ENCODE assay signal across 16 cellular contexts in the genomic region with DNA sequence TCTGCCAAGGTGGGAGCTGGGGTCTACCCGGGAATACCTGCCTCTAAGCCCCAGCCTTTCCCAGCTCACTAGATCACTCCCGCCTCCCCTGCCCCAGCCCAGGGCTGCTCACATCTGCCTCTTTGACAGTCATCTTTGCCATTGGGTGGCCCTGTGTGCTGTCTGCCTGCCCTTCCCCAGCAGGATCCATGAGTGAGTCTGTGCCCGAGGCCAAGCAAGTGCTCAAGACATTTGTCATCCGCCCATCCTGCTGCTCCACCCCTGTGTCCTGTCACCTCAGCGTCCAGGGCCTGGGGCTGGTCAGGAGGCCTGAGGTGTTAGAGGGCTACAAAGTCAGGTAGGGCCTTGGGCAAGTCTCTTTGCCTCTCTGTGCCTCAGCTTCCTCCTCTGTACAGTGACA.
DNase-seq lines count a peak whose midpoint lies in the region; ATAC-seq and TF ChIP-seq lines count a peak whose summit lies in the region.
"Had no signal": no experiment of that assay in that cellular context is flagged by ENCODE, and none has a peak within 500 bp of the region (broad histone marks: within the 10 kb centered on the region; RNA-seq: fewer than 3 reads in every experiment).

No MANE protein-coding gene starts in this region.

- no peak overlapping the region for H2BK20ac ChIP-seq in H9 (ENCODE audit: low read depth, low read length, poor library complexity, severe bottlenecking)

- H2BK15ac ChIP-seq in neuronal stem cell (ENCODE audit: low read length): no peak overlapping the region
- H2BK15ac ChIP-seq in H9 (ENCODE audit: low read depth, low read length): no peak overlapping the region

- WGBS in neuronal stem cell (ENCODE audit: extremely low coverage in 2 of 2, insufficient read length in 2 of 2, insufficient replicate concordance in 1 of 2), 2 donors: no CpG with 5 or more reads among the region's 5 CpGs
- no CpG with 5 or more reads among the region's 5 CpGs for WGBS in H9 (ENCODE audit: extremely low coverage, insufficient read length, low lambda C conversion rate)

- no peak overlapping the region for H3K4ac ChIP-seq in neuronal stem cell (ENCODE audit: low read length)
- H3K4ac ChIP-seq in H9 (ENCODE audit: low read depth, low read length): no peak overlapping the region

- peaks cover 5% of the 10 kb centered on the region for H3K27me3 Mint-ChIP-seq in H9 (ENCODE audit: low read depth)

- no peaks in the 10 kb centered on the region for H3K23me2 ChIP-seq in H9 (ENCODE audit: insufficient read length, low read depth, low read length, poor library complexity, severe bottlenecking)

- H3T11ph ChIP-seq in H9 (ENCODE audit: low read length): no peak overlapping the region

- H3K9me2 ChIP-seq in MM.1S (replicated peaks; ENCODE audit: insufficient read depth, low read length): no peaks in the 10 kb centered on the region

- H3K14ac ChIP-seq in neuronal stem cell (ENCODE audit: low read length): no peak overlapping the region
- no peak overlapping the region for H3K14ac ChIP-seq in H9 (ENCODE audit: insufficient read depth, low read length)

- H4K8ac ChIP-seq in neuronal stem cell (ENCODE audit: low read depth, low read length) (no peak overlapping the region), H9 (replicated peaks; ENCODE audit: insufficient read length, low read depth, low read length) (no peak overlapping the region)

- peak overlapping the region in 1 of 3 experiments; percentile 41; a peak in 1 of 7 replicates for H3K27ac Mint-ChIP-seq in H9
- H3K27ac Mint-ChIP-seq: CD14-positive monocyte had no signal

- no peak for ATAC-seq in HG02571 (IDR thresholded peaks at IDR 0.05; ENCODE audit: unreplicated experiment)

- H3K9me3 Mint-ChIP-seq in H9: peaks cover 9 to 10% of the 10 kb centered on the region in 2 experiments

- H2BK120ac ChIP-seq in neuronal stem cell (ENCODE audit: low read depth, low read length): no peak overlapping the region
- no peak overlapping the region for H2BK120ac ChIP-seq in H9 (ENCODE audit: low read depth, low read length, poor library complexity, severe bottlenecking)

- peak overlapping the region; percentile 5 for H2AK5ac ChIP-seq in neuronal stem cell (ENCODE audit: low read depth, low read length)
- no peak overlapping the region for H2AK5ac ChIP-seq in H9 (ENCODE audit: insufficient read length, low read length)

- peak overlapping the region; percentile 30 for H3K9ac ChIP-seq in neuronal stem cell (ENCODE audit: low read depth, low read length, poor library complexity)
- H3K9ac ChIP-seq in MM.1S (ENCODE audit: low read length): no peak overlapping the region
- no peak overlapping the region for H3K9ac ChIP-seq in H9 (ENCODE audit: extremely low read depth, insufficient read length, low read length)

- no peak overlapping the region for H3K4me3 Mint-ChIP-seq in H9
- H3K4me3 Mint-ChIP-seq: CD14-positive monocyte had no signal

- H4K20me1 ChIP-seq in MM.1S (ENCODE audit: insufficient read depth, low read length): no peaks in the 10 kb centered on the region
- H4K20me1 ChIP-seq in H9 (ENCODE audit: control insufficient read depth, insufficient read depth, insufficient read length): no peaks in the 10 kb centered on the region

- H3K18ac ChIP-seq in neuronal stem cell (ENCODE audit: low read length): peak overlapping the region; percentile 54
- H3K18ac ChIP-seq in H9 (ENCODE audit: insufficient read length, low read depth, low read length): no peak overlapping the region

- peak overlapping the region in 1 of 2 donors; percentile 7 for H3K4me3 ChIP-seq in neuronal stem cell (ENCODE audit: low read length in 2 of 2)
- H3K4me3 ChIP-seq in MM.1S (ENCODE audit: low read length): no peak overlapping the region
- H3K4me3 ChIP-seq: MG63 had no signal

- TF ChIP-seq CTCF in MM.1S (IDR thresholded peaks at IDR 0.05; ENCODE audit: low read length) (no peak), H9 (conservative IDR thresholded peaks at IDR 0.05) (no peak)

- peak; percentile 26 for DNase-seq in EL
- peak; percentile 29 for DNase-seq in LoVo (ENCODE audit: low spot score)
- DNase-seq in caudate nucleus (lab: John Stamatoyannopoulos, UW): no peak
- no peak for DNase-seq in neuronal stem cell (ENCODE audit: low spot score)
- DNase-seq in MM.1S: no peak
- DNase-seq in H9: no peak
- no peak for DNase-seq in NCI-H226
- DNase-seq: COR-L47, GDM1, KBM-7, MG63, NCI-H1105, NCI-H1694 treated with DMSO at 0.1 percent for 48 hours, NCI-H446 had no signal

- H3K9me3 ChIP-seq in neuronal stem cell (replicated peaks in 1 of 2; ENCODE audit: control insufficient read depth in 2 of 2, insufficient read depth in 1 of 2, low read depth in 1 of 2, low read length in 2 of 2): peaks cover 3 to 4% of the 10 kb centered on the region in 2 donors
- no peaks in the 10 kb centered on the region for H3K9me3 ChIP-seq in MM.1S (replicated peaks; ENCODE audit: insufficient read depth, low read length)
- no peaks in the 10 kb centered on the region for H3K9me3 ChIP-seq in H9 (ENCODE audit: control insufficient read depth, low read depth, low read length)
- H3K9me3 ChIP-seq: MG63 had no signal

- H3K79me2 ChIP-seq in MM.1S (ENCODE audit: low read length) (no peaks in the 10 kb centered on the region), H9 (ENCODE audit: insufficient read depth, low read length) (no peaks in the 10 kb centered on the region)

- H3F3A ChIP-seq in MM.1S (ENCODE audit: insufficient read depth, low read length): no peaks in the 10 kb centered on the region

- H3K36me3 ChIP-seq in neuronal stem cell (replicated peaks in 1 of 2; ENCODE audit: control insufficient read depth in 2 of 2, insufficient read depth in 2 of 2, low read length in 2 of 2) (no peaks in the 10 kb centered on the region), MM.1S (replicated peaks; ENCODE audit: insufficient read depth, low read length) (no peaks in the 10 kb centered on the region)
- H3K36me3 ChIP-seq: MG63 had no signal

- H3K56ac ChIP-seq in H9 (ENCODE audit: insufficient read length, low read depth, low read length): no peak overlapping the region

- peaks cover 19 to 22% of the 10 kb centered on the region in 2 experiments for H3K4me1 Mint-ChIP-seq in H9

- no peak overlapping the region for H4K5ac ChIP-seq in H9 (ENCODE audit: insufficient read length, low read depth, low read length)

- H3K79me1 ChIP-seq in neuronal stem cell (ENCODE audit: low read depth, low read length) (no peaks in the 10 kb centered on the region), H9 (ENCODE audit: insufficient read depth, low read depth, low read length, poor library complexity, severe bottlenecking) (no peaks in the 10 kb centered on the region)

- peak overlapping the region; percentile 63 for H2BK12ac ChIP-seq in neuronal stem cell (ENCODE audit: low read length)
- H2BK12ac ChIP-seq in H9 (ENCODE audit: insufficient read length, low read depth, low read length): no peak overlapping the region

- H4K91ac ChIP-seq in neuronal stem cell (ENCODE audit: low read depth, low read length, poor library complexity) (no peak overlapping the region), H9 (ENCODE audit: insufficient read length, low read depth, low read length) (no peak overlapping the region)

- H3K27me3 ChIP-seq in neuronal stem cell (ENCODE audit: control insufficient read depth in 3 of 3, insufficient read depth in 3 of 3, low read depth in 1 of 3, low read length in 3 of 3): peaks cover 0 to 30% (median 0%) of the 10 kb centered on the region in 3 experiments
- H3K27me3 ChIP-seq in MM.1S (replicated peaks; ENCODE audit: insufficient read depth, low read length): peaks cover 29% of the 10 kb centered on the region
- H3K27me3 ChIP-seq in H9 (ENCODE audit: insufficient read depth, low read length): no peaks in the 10 kb centered on the region
- H3K27me3 ChIP-seq: MG63 had no signal

- H3K23ac ChIP-seq in neuronal stem cell (ENCODE audit: low read depth, low read length, poor library complexity) (no peak overlapping the region), H9 (ENCODE audit: insufficient read length, low read depth, low read length) (no peak overlapping the region)

- no peak overlapping the region for H3K4me2 ChIP-seq in neuronal stem cell (ENCODE audit: insufficient read depth, low read length, poor library complexity, severe bottlenecking)
- H3K4me2 ChIP-seq in MM.1S (ENCODE audit: low read depth, low read length): no peak overlapping the region
- no peak overlapping the region for H3K4me2 ChIP-seq in H9 (ENCODE audit: insufficient read depth, insufficient read length, low read length)

- no peak overlapping the region for H2BK5ac ChIP-seq in neuronal stem cell (ENCODE audit: low read length)
- H2BK5ac ChIP-seq in H9 (ENCODE audit: insufficient read length, low read length): no peak overlapping the region

- H3K36me3 Mint-ChIP-seq in H9 (ENCODE audit: insufficient read depth in 1 of 3, low read depth in 3 of 3): no peaks in the 10 kb centered on the region; a peak in 1 of 7 replicates
- H3K36me3 Mint-ChIP-seq: CD14-positive monocyte had no signal

- H3K27ac ChIP-seq in caudate nucleus (ENCODE audit: low read depth, low read length) (peak overlapping the region; percentile 8), neuronal stem cell (replicated peaks; ENCODE audit: low read length) (no peak overlapping the region), MM.1S (ENCODE audit: low read length) (no peak overlapping the region), H9 (ENCODE audit: insufficient read length, low read depth, low read length) (no peak overlapping the region)

- H2AFZ ChIP-seq in neuronal stem cell (ENCODE audit: low read length) (no peak overlapping the region), MM.1S (ENCODE audit: low read length) (no peak overlapping the region), H9 (ENCODE audit: low read length) (no peak overlapping the region)

- peaks cover 0 to 1% of the 10 kb centered on the region in 2 donors for H3K4me1 ChIP-seq in neuronal stem cell (ENCODE audit: control insufficient read depth in 2 of 2, insufficient read depth in 1 of 2, low read depth in 1 of 2, low read length in 2 of 2)
- H3K4me1 ChIP-seq in MM.1S (ENCODE audit: low read length): no peaks in the 10 kb centered on the region
- no peaks in the 10 kb centered on the region; the same call in 1 of the 2 replicates for H3K4me1 ChIP-seq in H9 (ENCODE audit: insufficient read depth, low read length)

Comparison
In these comparisons a context has a peak if more than half of its experiments do, and no peak if none do; other contexts are left out.
1. DNase-seq: peak in EL (single experiment) and LoVo (single experiment); none in caudate nucleus (0 of 61), neuronal stem cell (single experiment), MM.1S (single experiment), H9 (single experiment) and NCI-H226 (single experiment).